ENCODE assay signal across 17 cellular contexts in genomic region chr2:232776435-232776834, GRCh38. TPM values are rescaled to one million over a fixed set of nuclear protein-coding genes. Genes with fewer than 3 reads are reported as not detected.
A peak's percentile ranks its signal among the peaks of the same experiment; 100 is the strongest.
DNase-seq lines count a peak whose midpoint lies in the region; ATAC-seq and TF ChIP-seq lines count a peak whose summit lies in the region.
"Had no signal": no experiment of that assay in that cellular context is flagged by ENCODE, and none has a peak within 500 bp of the region (broad histone marks: within the 10 kb centered on the region; RNA-seq: fewer than 3 reads in every experiment).

Gene KCNJ13, minus strand, starts transcription at chr2:232776565. Its CDS starts 5,203 bp downstream, at chr2:232771362.

- TF ChIP-seq POLR2A in body of pancreas (IDR thresholded peaks at IDR 0.05) = no peak

- no peak within 1 kb of the TSS for H2BK12ac ChIP-seq in mesenchymal stem cell (ENCODE audit: low read length in 2 of 2)

- no peak within 1 kb of the TSS for H4K8ac ChIP-seq in mesenchymal stem cell (ENCODE audit: low read length)

- no peak within 1 kb of the TSS for H3K4ac ChIP-seq in mesenchymal stem cell (ENCODE audit: low read depth in 1 of 2, low read length in 2 of 2)

- H3K27me3 ChIP-seq in mesenchymal stem cell (ENCODE audit: control insufficient read depth in 1 of 2, insufficient read depth in 1 of 2, low read length in 2 of 2) (no peaks in the 10 kb centered on the region), body of pancreas (no peaks in the 10 kb centered on the region)
- H3K27me3 ChIP-seq: sigmoid colon, SJSA1, tibial nerve had no signal

- no peak within 1 kb of the TSS for H2BK15ac ChIP-seq in mesenchymal stem cell (ENCODE audit: low read depth, poor library complexity, severe bottlenecking)

- H3K36me3 ChIP-seq in mesenchymal stem cell (ENCODE audit: control insufficient read depth in 1 of 2, insufficient read depth in 2 of 2, low read depth in 1 of 2, low read length in 2 of 2) = peaks cover 0 to 80% of the 10 kb centered on the region in 2 experiments
- H3K36me3 ChIP-seq in body of pancreas (replicated peaks in 1 of 2; ENCODE audit: insufficient read depth in 1 of 2, low read depth in 2 of 2) = peaks cover 0 to 1% of the 10 kb centered on the region in 2 donors

- H3K4me1 ChIP-seq in mesenchymal stem cell (ENCODE audit: control insufficient read depth, insufficient read depth, low read depth, low read length) = peaks cover 2% of the 10 kb centered on the region
- peaks cover 20% of the 10 kb centered on the region for H3K4me1 ChIP-seq in body of pancreas
- H3K4me1 ChIP-seq: SJSA1 had no signal

- no peak within 1 kb of the TSS for H2BK5ac ChIP-seq in mesenchymal stem cell (ENCODE audit: low read depth, low read length, poor library complexity, severe bottlenecking)

- intact Hi-C loops in body of pancreas (cut with DNase I) = no loop called here

- DNase-seq in AG20443 (ENCODE audit: low spot score) (peak; percentile 14), caudate nucleus (lab: John Stamatoyannopoulos, UW) (no peak), mesenchymal stem cell (peak; percentile 11), D341Med (ENCODE audit: low spot score) (no peak), superior temporal gyrus (ENCODE audit: extremely low spot score) (no peak), body of pancreas (no peak), NCI-H146 treated with DMSO at 0.1 percent for 48 hours (lab: John Stamatoyannopoulos, UW; ENCODE audit: unreplicated experiment) (no peak)
- DNase-seq: activated CD4-positive, alpha-beta memory T cell treated with anti-CD3 and anti-CD28 coated beads for 36 hours; cortex of kidney; mammary epithelial cell; NCI-H2081 treated with DMSO at 0.1 percent for 48 hours; sigmoid colon; stimulated activated CD4-positive, alpha-beta T cell treated with anti-CD3 and anti-CD28 coated beads, Interleukin-4, amount 100 ng/mL, for 1 hour had no signal

- H3K4me3 ChIP-seq in mesenchymal stem cell (ENCODE audit: insufficient read depth in 1 of 2, low read depth in 1 of 2, low read length in 2 of 2) (no peak within 1 kb of the TSS), body of pancreas (no peak within 1 kb of the TSS)
- H3K4me3 ChIP-seq: sigmoid colon, SJSA1, tibial nerve had no signal

- no peak within 1 kb of the TSS for H3K18ac ChIP-seq in mesenchymal stem cell (ENCODE audit: low read depth in 1 of 2, low read length in 2 of 2)

- H3K14ac ChIP-seq in mesenchymal stem cell (ENCODE audit: low read length in 2 of 2) = no peak within 1 kb of the TSS

- no peak for TF ChIP-seq CTCF in body of pancreas (IDR thresholded peaks at IDR 0.05)

- H2AFZ ChIP-seq in mesenchymal stem cell (ENCODE audit: low read depth, low read length) = no peak within 1 kb of the TSS

- H4K91ac ChIP-seq in mesenchymal stem cell (ENCODE audit: low read length) = no peak within 1 kb of the TSS

- no peak within 1 kb of the TSS for H3K23ac ChIP-seq in mesenchymal stem cell (ENCODE audit: low read length in 2 of 2)

- H3K79me1 ChIP-seq in mesenchymal stem cell (replicated peaks; ENCODE audit: low read length, poor library complexity, severe bottlenecking) = peaks cover 15% of the 10 kb centered on the region

- H3K9me3 ChIP-seq in mesenchymal stem cell (ENCODE audit: control insufficient read depth, low read length) (no peaks in the 10 kb centered on the region), body of pancreas (no peaks in the 10 kb centered on the region)
- H3K9me3 ChIP-seq: sigmoid colon, SJSA1, tibial nerve had no signal

- H2BK120ac ChIP-seq in mesenchymal stem cell (ENCODE audit: low read depth, low read length) = no peak within 1 kb of the TSS

- TF ChIP-seq RAD21 in Ishikawa (IDR thresholded peaks at IDR 0.05; ENCODE audit: low read depth) = no peak

- no peak within 1 kb of the TSS for H3K4me2 ChIP-seq in mesenchymal stem cell (ENCODE audit: low read length, poor library complexity, severe bottlenecking)

- H3K27ac ChIP-seq in caudate nucleus (ENCODE audit: low read depth, low read length) (peak within 1 kb of the TSS; percentile 23), mesenchymal stem cell (ENCODE audit: low read length, poor library complexity, severe bottlenecking) (no peak within 1 kb of the TSS), body of pancreas (peak within 1 kb of the TSS in 2 of 4 donors; percentile 5 to 23)
- H3K27ac ChIP-seq: sigmoid colon, SJSA1 had no signal

- no peak within 1 kb of the TSS for H3K9ac ChIP-seq in mesenchymal stem cell (ENCODE audit: low read length)

- H2AK5ac ChIP-seq in mesenchymal stem cell (ENCODE audit: low read length, severe bottlenecking) = no peak within 1 kb of the TSS

- no peak for ATAC-seq in body of pancreas

- TF ChIP-seq EP300 in Ishikawa (IDR thresholded peaks at IDR 0.05; ENCODE audit: borderline replicate concordance) = no peak

- WGBS in mesenchymal stem cell = no CpG with 5 or more reads among the region's 1 CpG
- 43 to 55% methylated on average over 1 of the region's 1 CpG for WGBS in body of pancreas, 2 donors

TF ChIP-seq in Ishikawa, 13 proteins besides CTCF, POLR2A, EP300 and RAD21:
- TF ChIP-seq TCF12 (IDR thresholded peaks at IDR 0.05; ENCODE audit: low read depth) (no peak), TEAD4 (IDR thresholded peaks at IDR 0.05) (peak; percentile 38; the same call in 1 of the 2 replicates)

RNA-seq across cellular contexts. Expression of gene KCNJ13, which starts in this region (rescaled TPM):
- not detected for polyA plus RNA-seq in mesenchymal stem cell (2013, experiment 1 of 2)
- not detected for polyA plus RNA-seq in mesenchymal stem cell (2013, experiment 2 of 2)
- total RNA-seq in body of pancreas = not detected
- total RNA-seq: activated CD4-positive, alpha-beta memory T cell treated with anti-CD3 and anti-CD28 coated beads for 36 hours; sigmoid colon; SJSA1; tibial nerve had no signal
- polyA plus RNA-seq: mammary epithelial cell, neural cell had no signal

Comparison
In these comparisons a context has a peak if more than half of its experiments do, and no peak if none do; other contexts are left out.
1. DNase-seq: peak in AG20443 (single experiment) and mesenchymal stem cell (single experiment); none in caudate nucleus (0 of 61), D341Med (single experiment), superior temporal gyrus (single experiment), body of pancreas (0 of 4) and NCI-H146 treated with DMSO at 0.1 percent for 48 hours (single experiment).